ENCODE assay signal across 8 cellular contexts in the genomic region with DNA sequence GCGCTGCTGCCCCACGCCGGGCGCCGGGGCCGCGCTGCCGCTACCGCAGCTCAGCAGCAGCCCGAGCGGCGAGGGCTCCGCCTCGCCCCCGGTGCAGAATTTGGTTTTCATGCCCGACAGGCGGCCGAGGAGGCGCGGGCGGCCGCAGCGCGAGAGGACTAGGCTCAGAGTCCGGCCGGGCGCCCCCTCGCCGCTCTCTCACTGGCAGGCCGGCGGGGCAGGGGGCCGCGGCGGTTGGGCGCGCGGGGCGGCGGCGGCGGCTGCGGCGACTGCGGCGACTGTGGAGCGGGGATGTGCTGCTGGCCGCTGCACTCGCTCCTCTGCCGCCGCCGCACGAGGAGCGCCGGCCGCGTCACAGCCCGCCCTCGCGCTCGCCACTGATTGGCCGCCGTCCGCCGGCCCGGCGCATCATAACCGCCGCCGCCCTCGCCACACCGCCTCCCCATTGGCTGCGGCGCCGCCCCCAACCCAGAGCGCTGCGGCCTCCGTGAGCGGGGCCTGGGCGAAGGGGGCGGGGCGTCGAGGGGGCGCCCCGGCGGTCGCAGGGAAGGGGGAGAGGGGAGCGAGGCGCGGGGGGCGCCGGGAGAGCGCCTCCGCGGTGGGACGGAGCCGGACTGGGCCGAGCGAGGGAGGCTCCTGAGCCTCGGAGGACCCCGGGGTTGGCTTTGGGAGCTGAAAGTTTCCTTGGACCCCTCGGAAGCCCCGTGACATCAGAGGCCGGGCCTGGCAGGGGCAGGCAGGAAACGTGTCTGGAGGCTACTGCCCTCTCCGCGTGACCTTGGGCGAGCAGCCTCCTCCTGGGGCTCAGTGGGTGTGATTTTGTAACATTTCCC. TPM values are rescaled to one million over a fixed set of nuclear protein-coding genes. Genes with fewer than 3 reads are reported as not detected.
DNase-seq lines count a peak whose midpoint lies in the region; ATAC-seq and TF ChIP-seq lines count a peak whose summit lies in the region.

TSS of gene CHKA (minus strand) at position 322 of the 833 bp plus-strand sequence. CDS start at position 111, 211 bp downstream.

- TF ChIP-seq POLR2A in lower leg skin (IDR thresholded peaks at IDR 0.05), result peak in 1 of 2 donors; percentile 17

- H3K27me3 Mint-ChIP-seq in CD4-positive, CD25-positive, alpha-beta regulatory T cell, result peaks cover 6% of the 10 kb centered on the region
- H3K27me3 Mint-ChIP-seq in activated CD4-positive, alpha-beta memory T cell treated with anti-CD3 and anti-CD28 coated beads, Interleukin-2, amount 10 ng/mL, durations not matched to agents 7 days and 5 days, result peaks cover 2% of the 10 kb centered on the region

- peaks cover 2 to 16% (median 7%) of the 10 kb centered on the region in 4 donors for H3K4me1 Mint-ChIP-seq in CD4-positive, CD25-positive, alpha-beta regulatory T cell
- peaks cover 12% of the 10 kb centered on the region for H3K4me1 Mint-ChIP-seq in activated CD4-positive, alpha-beta memory T cell treated with anti-CD3 and anti-CD28 coated beads, Interleukin-2, amount 10 ng/mL, durations not matched to agents 7 days and 5 days

- POLR2A ChIA-PET in activated CD4-positive, alpha-beta memory T cell treated with anti-CD3 and anti-CD28 coated beads, Interleukin-2, amount 10 ng/mL, durations not matched to agents 7 days and 5 days (lab: Charles Lee), result no interaction called here

- intact Hi-C loops in dorsolateral prefrontal cortex (cut with DNase I) (loop anchor here (1.0 to 5.0 kb wide), 5 partner anchors 30 to 109 kb away; partner anchors contain the start of genes KMT5B (in 2 of the 2) and ALDH3B1 (in 1 of the 2)), lower leg skin (cut with DNase I; ENCODE audit: low total_unique reads) (no loop called here)

- CTCF ChIA-PET in activated CD4-positive, alpha-beta memory T cell treated with anti-CD3 and anti-CD28 coated beads, Interleukin-2, amount 10 ng/mL, durations not matched to agents 7 days and 5 days (lab: Charles Lee), result no interaction called here

- no peaks in the 10 kb centered on the region for H3K36me3 Mint-ChIP-seq in CD4-positive, CD25-positive, alpha-beta regulatory T cell
- H3K36me3 Mint-ChIP-seq in activated CD4-positive, alpha-beta memory T cell treated with anti-CD3 and anti-CD28 coated beads, Interleukin-2, amount 10 ng/mL, durations not matched to agents 7 days and 5 days (ENCODE audit: low read depth), result no peaks in the 10 kb centered on the region

- H3K9me3 Mint-ChIP-seq in CD4-positive, CD25-positive, alpha-beta regulatory T cell, result peaks cover 0 to 2% (median 0%) of the 10 kb centered on the region in 7 donors
- no peaks in the 10 kb centered on the region for H3K9me3 Mint-ChIP-seq in activated CD4-positive, alpha-beta memory T cell treated with anti-CD3 and anti-CD28 coated beads, Interleukin-2, amount 10 ng/mL, durations not matched to agents 7 days and 5 days

- peak within 1 kb of the TSS; percentile 86 to 93 (median 87) for H3K4me3 Mint-ChIP-seq in CD4-positive, CD25-positive, alpha-beta regulatory T cell
- H3K4me3 Mint-ChIP-seq in activated CD4-positive, alpha-beta memory T cell treated with anti-CD3 and anti-CD28 coated beads, Interleukin-2, amount 10 ng/mL, durations not matched to agents 7 days and 5 days, result peak within 1 kb of the TSS; percentile 64

- H3K9me3 ChIP-seq in CD4-positive, CD25-positive, alpha-beta regulatory T cell (ENCODE audit: control insufficient read depth in 2 of 2, low read length in 2 of 2), result no peaks in the 10 kb centered on the region

- peak within 1 kb of the TSS; percentile 51 for H3K27ac ChIP-seq in CD4-positive, CD25-positive, alpha-beta regulatory T cell (ENCODE audit: insufficient read depth, low read length, poor library complexity, severe bottlenecking)
- peak within 1 kb of the TSS; percentile 92 to 100 (median 98) for H3K27ac ChIP-seq in dorsolateral prefrontal cortex

- no peaks in the 10 kb centered on the region for H3K27me3 ChIP-seq in CD4-positive, CD25-positive, alpha-beta regulatory T cell (ENCODE audit: control insufficient read depth, insufficient read depth, low read length)
- H3K27me3 ChIP-seq in dorsolateral prefrontal cortex, result no peaks in the 10 kb centered on the region

- H3K27ac Mint-ChIP-seq in CD4-positive, CD25-positive, alpha-beta regulatory T cell, result peak within 1 kb of the TSS; percentile 5 to 90 (median 60)
- H3K27ac Mint-ChIP-seq in activated CD4-positive, alpha-beta memory T cell treated with anti-CD3 and anti-CD28 coated beads, Interleukin-2, amount 10 ng/mL, durations not matched to agents 7 days and 5 days, result peak within 1 kb of the TSS; percentile 58

- TF ChIP-seq CTCF in dorsolateral prefrontal cortex (IDR thresholded peaks at IDR 0.05 in 54 of 56, conservative IDR thresholded peaks at IDR 0.05 in 2 of 56; ENCODE audit: low read depth in 1 of 56, partially characterized antibody in 56 of 56), result peak in 19 of 56 donors; percentile 5 to 47 (median 27)
- no peak for TF ChIP-seq CTCF in lower leg skin (IDR thresholded peaks at IDR 0.05)

- H3K4me3 ChIP-seq in CD4-positive, CD25-positive, alpha-beta regulatory T cell (ENCODE audit: low read depth, low read length), result peak within 1 kb of the TSS; percentile 64
- H3K4me3 ChIP-seq in dorsolateral prefrontal cortex (peak within 1 kb of the TSS; percentile 60 to 94 (median 78)), lower leg skin (ENCODE audit: low read depth, poor library complexity, severe bottlenecking) (peak within 1 kb of the TSS; percentile 47)

- 0% methylated on average over 4 to 12 of the region's 107 CpGs for WGBS in lower leg skin, 2 donors

- peaks cover 8% of the 10 kb centered on the region for H3K4me1 ChIP-seq in CD4-positive, CD25-positive, alpha-beta regulatory T cell (ENCODE audit: control insufficient read depth, insufficient read depth, low read length, poor library complexity, severe bottlenecking)

- ATAC-seq in CD4-positive, CD25-positive, alpha-beta regulatory T cell (ENCODE audit: low read depth in 2 of 2), result peak; percentile 89
- ATAC-seq in GM19395 (IDR thresholded peaks at IDR 0.05; ENCODE audit: unreplicated experiment) (peak; percentile 72), HG03521 (IDR thresholded peaks at IDR 0.05; ENCODE audit: unreplicated experiment) (peak; percentile 82)

- H3K36me3 ChIP-seq in CD4-positive, CD25-positive, alpha-beta regulatory T cell (ENCODE audit: control insufficient read depth, insufficient read depth, low read length), result no peaks in the 10 kb centered on the region

- DNase-seq in CD4-positive, CD25-positive, alpha-beta regulatory T cell, result peak; percentile 75 to 90 (median 80)
- DNase-seq in NCI-H82 (lab: John Stamatoyannopoulos, UW) (peak; percentile 92), dorsolateral prefrontal cortex (peak; percentile 86 to 98 (median 92)), lower leg skin (ENCODE audit: low spot score in 2 of 2) (peak; percentile 87 to 98)
- peak; percentile 82 for DNase-seq in activated CD4-positive, alpha-beta memory T cell treated with anti-CD3 and anti-CD28 coated beads, Interleukin-2, amount 10 ng/mL, durations not matched to agents 7 days and 5 days
- peak; percentile 88 to 89 for DNase-seq in stimulated activated CD4-positive, alpha-beta T cell treated with anti-CD3 and anti-CD28 coated beads, Interleukin-4, amount 100 ng/mL, for 4 hours

RNA-seq across cellular contexts. Expression of gene CHKA, which starts in this region (rescaled TPM):
- total RNA-seq in CD4-positive, CD25-positive, alpha-beta regulatory T cell, result 8.1 TPM
- 1 to 10 TPM in 2 of 4 donors, under 1 TPM in 2; 0.76 to 1.4 (median 1.1) TPM for polyA plus RNA-seq in CD4-positive, CD25-positive, alpha-beta regulatory T cell
- 1 to 10 TPM; 3.0 to 3.1 TPM for total RNA-seq in activated CD4-positive, alpha-beta memory T cell treated with anti-CD3 and anti-CD28 coated beads, Interleukin-2, amount 10 ng/mL, durations not matched to agents 7 days and 5 days
- total RNA-seq in dorsolateral prefrontal cortex, result 100 to 1,000 TPM in 25 of 120 experiments, 10 to 100 TPM in 95; 56.6 to 150 (median 86.1) TPM
- total RNA-seq in lower leg skin, result 10 to 100 TPM in 3 of 4 donors, 1 to 10 TPM in 1; 5.9 to 15.6 (median 13.1) TPM

Comparison
In these comparisons a context has a peak if more than half of its experiments do, and no peak if none do; other contexts are left out.
1. Peak in every context shown above with its lines: DNase-seq, ATAC-seq, H3K4me3 ChIP-seq and H3K27ac ChIP-seq.